ENCODE assay signal across 9 cellular contexts in genomic region chr12:94459773-94460593, GRCh38. TPM values are rescaled to one million over a fixed set of nuclear protein-coding genes. Genes with fewer than 3 reads are reported as not detected.
DNase-seq lines count a peak whose midpoint lies in the region; ATAC-seq, FAIRE-seq and TF ChIP-seq lines count a peak whose summit lies in the region.
"Had no signal": no experiment of that assay in that cellular context is flagged by ENCODE, and none has a peak within 500 bp of the region (broad histone marks: within the 10 kb centered on the region; RNA-seq: fewer than 3 reads in every experiment).

Gene CEP83 (minus strand): TSS chr12:94459867. CDS start chr12:94412490, 47,377 bp downstream.

- DNase-seq in AG09309 (ENCODE audit: low read depth) (peak; percentile 51), NCI-H446 (lab: John Stamatoyannopoulos, UW) (peak; percentile 90 to 92), cerebellar nuclear complex (lab: John Stamatoyannopoulos, UW) (peak; percentile 77), keratinocyte (ENCODE audit: low read depth, low spot score) (peak; percentile 33)
- DNase-seq in stimulated activated CD4-positive, alpha-beta T cell treated with anti-CD3 and anti-CD28 coated beads, Interleukin-15, amount 100 ng/mL, for 1 hour (ENCODE audit: low read depth in 1 of 2, low spot score in 1 of 2): peak; percentile 87 to 97

- H3K27ac ChIP-seq in keratinocyte (ENCODE audit: control insufficient read depth, insufficient read depth, low read length): peak within 1 kb of the TSS; percentile 93

- dilution Hi-C loops in keratinocyte (cut with MboI; ENCODE audit: extremely low pct_ligation_motif_present, low sequenced_read_pairs): no loop called here

- peak within 1 kb of the TSS; percentile 90 for H3K4me3 ChIP-seq in AG09309 (ENCODE audit: control insufficient read depth, low read depth, low read length)
- peak within 1 kb of the TSS; percentile 83 to 96 (median 94) for H3K4me3 ChIP-seq in keratinocyte (ENCODE audit: control insufficient read depth in 2 of 3, extremely low read depth in 1 of 3, insufficient read depth in 2 of 3, low read depth in 1 of 3, low read length in 3 of 3)

- no peaks in the 10 kb centered on the region for H3K36me3 ChIP-seq in keratinocyte (ENCODE audit: control insufficient read depth in 2 of 2, extremely low read depth in 1 of 2, insufficient read depth in 2 of 2, low read length in 2 of 2)

- H3K4me2 ChIP-seq in keratinocyte (ENCODE audit: control insufficient read depth, extremely low read depth, insufficient read depth, low read depth, low read length): peak within 1 kb of the TSS; percentile 99

- H3K9ac ChIP-seq in keratinocyte (ENCODE audit: control insufficient read depth, extremely low read depth, insufficient read depth, low read length): peak within 1 kb of the TSS; percentile 96

- H4K20me1 ChIP-seq in keratinocyte (ENCODE audit: control insufficient read depth, extremely low read depth, insufficient read depth, low read length): no peaks in the 10 kb centered on the region

- H2AFZ ChIP-seq in keratinocyte (ENCODE audit: control insufficient read depth, low read length): peak within 1 kb of the TSS; percentile 96

- TF ChIP-seq CTCF in AG09309 (IDR thresholded peaks at IDR 0.05; ENCODE audit: control insufficient read depth, insufficient read depth, low read depth, low read length, missing control alignments) (no peak), keratinocyte (optimal IDR thresholded peaks at IDR 0.05 in 1 of 3, IDR thresholded peaks at IDR 0.05 in 1 of 3, conservative IDR thresholded peaks at IDR 0.05 in 1 of 3; ENCODE audit: extremely low read depth in 1 of 3, insufficient read depth in 2 of 3, low read length in 3 of 3) (no peak)

- ATAC-seq in GM19025 (IDR thresholded peaks at IDR 0.05; ENCODE audit: low read depth, unreplicated experiment) (peak; percentile 99), HG03342 (IDR thresholded peaks at IDR 0.05; ENCODE audit: unreplicated experiment) (peak; percentile 97)
- ATAC-seq in activated CD4-positive, CD25-positive, alpha-beta regulatory T cell treated with anti-CD3 and anti-CD28 coated beads, Interleukin-2, amount 50 U/mL, for 24 hours: peak; percentile 99

- peaks cover 11% of the 10 kb centered on the region for H3K4me1 ChIP-seq in keratinocyte (ENCODE audit: control insufficient read depth, extremely low read depth, insufficient read depth, low read length)

- no peaks in the 10 kb centered on the region for H3K9me1 ChIP-seq in keratinocyte (ENCODE audit: control insufficient read depth, extremely low read depth, insufficient read depth, low read length)

- H3K27me3 ChIP-seq in keratinocyte (ENCODE audit: control insufficient read depth, extremely low read depth, insufficient read depth, low read length): no peaks in the 10 kb centered on the region

- peaks cover 23% of the 10 kb centered on the region for H3K79me2 ChIP-seq in keratinocyte (ENCODE audit: control insufficient read depth, insufficient read depth, low read length)

- H3K9me3 ChIP-seq in keratinocyte (ENCODE audit: control insufficient read depth, low read depth, low read length): no peaks in the 10 kb centered on the region

- FAIRE-seq in keratinocyte (lab: Jason Lieb, UNC): peak; percentile 68
- FAIRE-seq: TTC549 had no signal

RNA-seq across cellular contexts. Expression of gene CEP83, which starts in this region (rescaled TPM):
- 4.8 to 9.5 TPM (median 6.4 TPM) in 3 replicates for polyA plus RNA-seq in keratinocyte
- 27.1 TPM for polyA plus RNA-seq in keratinocyte (2011; ENCODE audit: low read depth)
- 3.1 and 5.4 TPM in 2 replicates for polyA plus RNA-seq in keratinocyte (2011; cell fraction: cytosol; rRNA removed)
- polyA plus RNA-seq in keratinocyte (2011; cell fraction: nucleus; rRNA removed): 16.8 and 20.6 TPM in 2 replicates
- polyA plus RNA-seq in keratinocyte (2012; ENCODE audit: low replicate concordance): 4.3 and 6.1 TPM in 2 replicates
- polyA minus RNA-seq in keratinocyte: 0.49 to 17.2 TPM (median 4.4 TPM) in 3 replicates
- 3.8 TPM for polyA minus RNA-seq in keratinocyte (2011; cell fraction: cytosol; rRNA and poly(A)+ RNA removed)
- polyA minus RNA-seq in keratinocyte (2011; cell fraction: nucleus; rRNA and poly(A)+ RNA removed): 10.9 and 37.0 TPM in 2 replicates

Comparison
In these comparisons a context has a peak if more than half of its experiments do, and no peak if none do; other contexts are left out.
1. Peak in every context shown above with its lines: DNase-seq, ATAC-seq, H3K4me3 ChIP-seq and H3K27ac ChIP-seq.
2. DNase-seq: peak in every context shown above with its lines; median percentile 92 in stimulated activated CD4-positive, alpha-beta T cell treated with anti-CD3 and anti-CD28 coated beads, Interleukin-15, amount 100 ng/mL, for 1 hour; 91 in NCI-H446; 77 in cerebellar nuclear complex; 51 in AG09309; 33 in keratinocyte.